8 cellular contexts compared by ENCODE assay signal in genomic region chr10:16519908-16520861, GRCh38. TPM values are rescaled to one million over a fixed set of nuclear protein-coding genes. Genes with fewer than 3 reads are reported as not detected.
DNase-seq lines count a peak whose midpoint lies in the region; ATAC-seq and TF ChIP-seq lines count a peak whose summit lies in the region.

No MANE protein-coding gene starts in this region.

- CTCF ChIA-PET in activated CD4-positive, alpha-beta T cell treated with anti-CD3 and anti-CD28 coated beads, Interleukin-2, amount 10 ng/mL, durations not matched to agents 7 days and 5 days (lab: Charles Lee), result no interaction called here

- H3K4me3 ChIP-seq in aorta (ENCODE audit: low read length in 2 of 2), result peak overlapping the region; percentile 42 to 69
- H3K4me3 ChIP-seq in gastroesophageal sphincter, result peak overlapping the region in 1 of 2 donors; percentile 58

- no peaks in the 10 kb centered on the region for H3K36me3 ChIP-seq in aorta (ENCODE audit: control insufficient read depth in 1 of 2, insufficient read depth in 2 of 2, low read length in 1 of 2)
- no peaks in the 10 kb centered on the region for H3K36me3 ChIP-seq in gastroesophageal sphincter

- H3K4me1 ChIP-seq in aorta (ENCODE audit: control insufficient read depth in 1 of 2, insufficient read depth in 2 of 2, low read length in 2 of 2) (no peaks in the 10 kb centered on the region), gastroesophageal sphincter (peaks cover 0 to 28% (median 7%) of the 10 kb centered on the region in 3 donors)

- DNase-seq in activated CD4-positive, alpha-beta T cell treated with anti-CD3 and anti-CD28 coated beads, Interleukin-2, amount 10 ng/mL, durations not matched to agents 7 days and 5 days, result peak; percentile 7
- DNase-seq in activated CD4-positive, alpha-beta T cell treated with anti-CD3 and anti-CD28 coated beads for 4 hours, result no peak
- peak; percentile 66 for DNase-seq in activated CD8-positive, alpha-beta memory T cell treated with anti-CD3 and anti-CD28 coated beads, Interleukin-2, amount 50 U/mL, for 48 hours
- DNase-seq in left lobe of liver (ENCODE audit: low spot score), result no peak
- DNase-seq in aorta, result no peak
- DNase-seq in MV-4-11 (lab: John Stamatoyannopoulos, UW), result no peak

- no peak for TF ChIP-seq POLR2A in gastroesophageal sphincter (IDR thresholded peaks at IDR 0.05)

- no peaks in the 10 kb centered on the region for H3K27me3 ChIP-seq in aorta (ENCODE audit: control insufficient read depth in 1 of 2, insufficient read depth in 2 of 2, low read length in 1 of 2)
- H3K27me3 ChIP-seq in gastroesophageal sphincter, result peaks cover 67% of the 10 kb centered on the region

- no peak for TF ChIP-seq EP300 in gastroesophageal sphincter (IDR thresholded peaks at IDR 0.05)

- H3K36me3 Mint-ChIP-seq in activated CD4-positive, alpha-beta T cell treated with anti-CD3 and anti-CD28 coated beads, Interleukin-2, amount 10 ng/mL, durations not matched to agents 7 days and 5 days (ENCODE audit: low read depth), result peaks cover 4% of the 10 kb centered on the region

- H3K9me3 Mint-ChIP-seq in activated CD4-positive, alpha-beta T cell treated with anti-CD3 and anti-CD28 coated beads, Interleukin-2, amount 10 ng/mL, durations not matched to agents 7 days and 5 days, result no peaks in the 10 kb centered on the region

- peaks cover 36% of the 10 kb centered on the region for H3K27me3 Mint-ChIP-seq in activated CD4-positive, alpha-beta T cell treated with anti-CD3 and anti-CD28 coated beads, Interleukin-2, amount 10 ng/mL, durations not matched to agents 7 days and 5 days

- H3K9me3 ChIP-seq in aorta (ENCODE audit: control insufficient read depth, low read length) (no peaks in the 10 kb centered on the region), gastroesophageal sphincter (no peaks in the 10 kb centered on the region)

- no peak for TF ChIP-seq CTCF in gastroesophageal sphincter (IDR thresholded peaks at IDR 0.05)

- H3K27ac ChIP-seq in aorta (ENCODE audit: low read depth in 1 of 2, low read length in 2 of 2), result no peak overlapping the region
- no peak overlapping the region for H3K27ac ChIP-seq in gastroesophageal sphincter

- H3K27ac Mint-ChIP-seq in activated CD4-positive, alpha-beta T cell treated with anti-CD3 and anti-CD28 coated beads, Interleukin-2, amount 10 ng/mL, durations not matched to agents 7 days and 5 days, result peak overlapping the region; percentile 61

- POLR2A ChIA-PET in activated CD4-positive, alpha-beta T cell treated with anti-CD3 and anti-CD28 coated beads, Interleukin-2, amount 10 ng/mL, durations not matched to agents 7 days and 5 days (lab: Charles Lee), result no interaction called here

- peak overlapping the region; percentile 65 for H3K4me3 Mint-ChIP-seq in activated CD4-positive, alpha-beta T cell treated with anti-CD3 and anti-CD28 coated beads, Interleukin-2, amount 10 ng/mL, durations not matched to agents 7 days and 5 days

- peak; percentile 14 for ATAC-seq in HG02763 (IDR thresholded peaks at IDR 0.05; ENCODE audit: unreplicated experiment)
- peak; percentile 29 for ATAC-seq in left lobe of liver
- ATAC-seq in aorta (ENCODE audit: low FRiP score), result peak; percentile 13
- ATAC-seq in gastroesophageal sphincter, result no peak

- intact Hi-C loops in aorta (cut with DNase I), result no loop called here

- WGBS in aorta, 2 donors, result 2% methylated on average over 86 to 104 of the region's 104 CpGs
- WGBS in gastroesophageal sphincter (ENCODE audit: low coverage in 1 of 2), 2 donors, result 0 to 2% methylated on average over 1 to 15 of the region's 104 CpGs

- peaks cover 11% of the 10 kb centered on the region for H3K4me1 Mint-ChIP-seq in activated CD4-positive, alpha-beta T cell treated with anti-CD3 and anti-CD28 coated beads, Interleukin-2, amount 10 ng/mL, durations not matched to agents 7 days and 5 days

RNA-seq across cellular contexts. Expression of gene C1QL3, which starts 1.5 kb away (rescaled TPM):
- total RNA-seq in activated CD4-positive, alpha-beta T cell treated with anti-CD3 and anti-CD28 coated beads, Interleukin-2, amount 10 ng/mL, durations not matched to agents 7 days and 5 days, result under 1 TPM in 1 of 2 experiments, not detected in 1; 0.12 TPM
- total RNA-seq in left lobe of liver, result not detected
- total RNA-seq in aorta, result not detected
- under 1 TPM in 1 of 2 donors, not detected in 1; 0.15 TPM for polyA plus RNA-seq in aorta
- total RNA-seq in gastroesophageal sphincter, result under 1 TPM in 1 of 4 donors, not detected in 3; 0.54 TPM

Comparison
In these comparisons a context has a peak if more than half of its experiments do, and no peak if none do; other contexts are left out.
1. DNase-seq: peak in activated CD4-positive, alpha-beta T cell treated with anti-CD3 and anti-CD28 coated beads, Interleukin-2, amount 10 ng/mL, durations not matched to agents 7 days and 5 days (single experiment) and activated CD8-positive, alpha-beta memory T cell treated with anti-CD3 and anti-CD28 coated beads, Interleukin-2, amount 50 U/mL, for 48 hours (single experiment); none in activated CD4-positive, alpha-beta T cell treated with anti-CD3 and anti-CD28 coated beads for 4 hours (0 of 2), left lobe of liver (single experiment), aorta (0 of 2) and MV-4-11 (single experiment).